Comparison of ENCODE assay signal across 24 cellular contexts in the genomic region with DNA sequence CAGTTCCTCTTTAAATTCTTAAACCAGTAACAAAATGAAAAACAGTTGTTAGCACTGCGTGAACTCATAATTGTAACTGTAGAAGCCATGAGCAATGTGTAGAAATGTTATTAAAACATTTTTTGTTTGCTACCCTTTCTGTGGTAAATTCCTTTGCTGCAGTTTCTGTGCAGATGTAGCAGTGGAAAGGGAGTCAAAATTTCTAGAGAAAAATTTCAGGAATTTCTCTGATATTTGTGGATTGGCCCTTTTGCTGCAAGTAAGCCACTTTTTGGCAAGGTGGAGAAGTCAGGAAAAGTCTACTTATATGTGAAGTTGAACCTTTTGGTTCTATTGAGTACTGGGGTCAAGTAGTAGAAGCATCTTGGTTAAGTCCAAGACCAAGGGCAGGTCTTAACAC. TPM values are rescaled to one million over a fixed set of nuclear protein-coding genes. Genes with fewer than 3 reads are reported as not detected.
DNase-seq lines count a peak whose midpoint lies in the region; ATAC-seq and TF ChIP-seq lines count a peak whose summit lies in the region.
"Had no signal": no experiment of that assay in that cellular context is flagged by ENCODE, and none has a peak within 500 bp of the region (broad histone marks: within the 10 kb centered on the region; RNA-seq: fewer than 3 reads in every experiment).

No MANE protein-coding gene starts in this region.

- peaks cover 8% of the 10 kb centered on the region; the same call in 1 of the 2 replicates for H4K20me1 ChIP-seq in GM23338 (replicated peaks; ENCODE audit: insufficient read depth)

- peaks cover 2% of the 10 kb centered on the region for H3K27me3 Mint-ChIP-seq in GM23338 (ENCODE audit: insufficient read depth, low read depth, poor library complexity)
- H3K27me3 Mint-ChIP-seq: activated naive CD4-positive, alpha-beta T cell treated with anti-CD3 and anti-CD28 coated beads, Interleukin-2, amount 50 U/mL, for 24 hours; IgD-negative memory B cell; stimulated activated naive CD8-positive, alpha-beta T cell treated with anti-CD3 and anti-CD28 coated beads, Interleukin-15, Interleukin-2, amounts not matched to agents 100 ng/mL and 50 ng/mL, for 24 hours; type B pancreatic cell had no signal

- DNase-seq in GM23338 (ENCODE audit: low spot score) (no peak), astrocyte of the hippocampus (ENCODE audit: low read depth, low spot score) (peak; percentile 58), fibroblast of villous mesenchyme (ENCODE audit: low read depth) (peak; percentile 35), NCI-H128 (lab: John Stamatoyannopoulos, UW; ENCODE audit: unreplicated experiment) (no peak), NCI-H1694 (lab: John Stamatoyannopoulos, UW) (no peak), amygdala (lab: John Stamatoyannopoulos, UW) (no peak), occipital lobe (lab: John Stamatoyannopoulos, UW) (no peak)
- DNase-seq: brain microvascular endothelial cell; GDM1; left ventricle myocardium superior; NCI-H187; NCI-H226; Peyer's patch; stimulated activated CD4-positive, alpha-beta T cell treated with anti-CD3 and anti-CD28 coated beads, Interleukin-2, amount 100 ng/mL, for 24 hours; T-helper 9 cell had no signal

- no peaks in the 10 kb centered on the region for H3K27me3 ChIP-seq in GM23338 (ENCODE audit: insufficient read depth)
- H3K27me3 ChIP-seq: brain microvascular endothelial cell, Peyer's patch had no signal

- no peaks in the 10 kb centered on the region for H3K36me3 Mint-ChIP-seq in GM23338 (ENCODE audit: low read depth)
- H3K36me3 Mint-ChIP-seq: activated naive CD4-positive, alpha-beta T cell treated with anti-CD3 and anti-CD28 coated beads, Interleukin-2, amount 50 U/mL, for 24 hours; IgD-negative memory B cell had no signal

- no peak for TF ChIP-seq CTCF in GM23338 (conservative IDR thresholded peaks at IDR 0.05; ENCODE audit: low read depth in 2 of 2)
- TF ChIP-seq CTCF in fibroblast of villous mesenchyme (IDR thresholded peaks at IDR 0.05; ENCODE audit: insufficient read depth, low read depth, low read length): no peak

- H2AFZ ChIP-seq in GM23338: no peak overlapping the region
- H2AFZ ChIP-seq: parathyroid adenoma had no signal

- H3K36me3 ChIP-seq in GM23338 (ENCODE audit: insufficient read depth): no peaks in the 10 kb centered on the region
- H3K36me3 ChIP-seq: brain microvascular endothelial cell, Peyer's patch had no signal

- no peaks in the 10 kb centered on the region for H3K9me3 Mint-ChIP-seq in GM23338
- H3K9me3 Mint-ChIP-seq: activated naive CD4-positive, alpha-beta T cell treated with anti-CD3 and anti-CD28 coated beads, Interleukin-2, amount 50 U/mL, for 24 hours; stimulated activated naive CD8-positive, alpha-beta T cell treated with anti-CD3 and anti-CD28 coated beads, Interleukin-15, Interleukin-2, amounts not matched to agents 100 ng/mL and 50 ng/mL, for 24 hours; type B pancreatic cell had no signal

- no peaks in the 10 kb centered on the region for H3K9me2 ChIP-seq in GM23338 (ENCODE audit: insufficient read depth)

- H3K4me3 ChIP-seq in GM23338 (no peak overlapping the region), fibroblast of villous mesenchyme (ENCODE audit: low read depth, low read length) (no peak overlapping the region)
- H3K4me3 ChIP-seq: Peyer's patch had no signal

- no peak overlapping the region for H3K27ac Mint-ChIP-seq in GM23338
- H3K27ac Mint-ChIP-seq: activated naive CD4-positive, alpha-beta T cell treated with anti-CD3 and anti-CD28 coated beads, Interleukin-2, amount 50 U/mL, for 24 hours; IgD-negative memory B cell; stimulated activated naive CD8-positive, alpha-beta T cell treated with anti-CD3 and anti-CD28 coated beads, Interleukin-15, Interleukin-2, amounts not matched to agents 100 ng/mL and 50 ng/mL, for 24 hours; type B pancreatic cell had no signal

- peaks cover 98% of the 10 kb centered on the region for H3K79me2 ChIP-seq in GM23338 (replicated peaks; ENCODE audit: insufficient read depth)
- H3K79me2 ChIP-seq: parathyroid adenoma had no signal

- no peak overlapping the region for H3K27ac ChIP-seq in GM23338 (ENCODE audit: low read depth)
- H3K27ac ChIP-seq: brain microvascular endothelial cell, C4-2B, parathyroid adenoma, Peyer's patch had no signal

- no peak overlapping the region for H3K4me3 Mint-ChIP-seq in GM23338
- H3K4me3 Mint-ChIP-seq: activated naive CD4-positive, alpha-beta T cell treated with anti-CD3 and anti-CD28 coated beads, Interleukin-2, amount 50 U/mL, for 24 hours; IgD-negative memory B cell; stimulated activated naive CD8-positive, alpha-beta T cell treated with anti-CD3 and anti-CD28 coated beads, Interleukin-15, Interleukin-2, amounts not matched to agents 100 ng/mL and 50 ng/mL, for 24 hours; type B pancreatic cell had no signal

- no peaks in the 10 kb centered on the region for H3F3A ChIP-seq in GM23338 (replicated peaks; ENCODE audit: low read depth)

- peaks cover 32% of the 10 kb centered on the region for H3K4me1 ChIP-seq in GM23338 (ENCODE audit: insufficient read depth)
- H3K4me1 ChIP-seq: parathyroid adenoma, Peyer's patch had no signal

- H3K4me1 Mint-ChIP-seq in GM23338: peaks cover 27% of the 10 kb centered on the region
- H3K4me1 Mint-ChIP-seq: activated naive CD4-positive, alpha-beta T cell treated with anti-CD3 and anti-CD28 coated beads, Interleukin-2, amount 50 U/mL, for 24 hours; IgD-negative memory B cell had no signal

- H3K4me2 ChIP-seq in GM23338: 0 out of 2 replicates have a peak overlapping the region, but pooled peaks have one; percentile 42

- no peak for ATAC-seq in GM23338
- ATAC-seq: activated CD4-positive, CD25-positive, alpha-beta regulatory T cell treated with anti-CD3 and anti-CD28 coated beads, Interleukin-2, amount 50 U/mL, for 24 hours; HCT116 had no signal

TF ChIP-seq in GM23338, 12 proteins besides CTCF, POLR2A, EP300 and RAD21:
- TF ChIP-seq ETS1 (IDR thresholded peaks at IDR 0.05): no peak
- TF ChIP-seq ZNF114 (CRISPR knock-in tag; IDR thresholded peaks at IDR 0.05): no peak

RNA-seq across cellular contexts. Expression of gene FBXL7, which starts 10.1 kb away (rescaled TPM):
- total RNA-seq in GM23338 (2014; rRNA removed; shearing (Covaris generic)): 15.2 and 15.4 TPM in 2 replicates
- 4.5 and 5.0 TPM in 2 replicates for polyA plus RNA-seq in GM23338 (2016; fragmentation: Nextera tagmentation; extraction: Ambion mirVana)
- 10.6 and 11.2 TPM in 2 replicates for total RNA-seq in fibroblast of villous mesenchyme
- total RNA-seq in occipital lobe: 3.0 TPM
- total RNA-seq: activated CD8-positive, alpha-beta memory T cell treated with anti-CD3 and anti-CD28 coated beads for 36 hours had no signal
- polyA plus RNA-seq: IgD-negative memory B cell had no signal

Comparison
In these comparisons a context has a peak if more than half of its experiments do, and no peak if none do; other contexts are left out.
1. DNase-seq: peak in astrocyte of the hippocampus (single experiment) and fibroblast of villous mesenchyme (single experiment); none in GM23338 (single experiment), NCI-H128 (single experiment), NCI-H1694 (single experiment), amygdala (0 of 56) and occipital lobe (single experiment).